Comparison of ENCODE assay signal across 10 cellular contexts in genomic region chr18:3458378-3458777, GRCh38. TPM values are rescaled to one million over a fixed set of nuclear protein-coding genes. Genes with fewer than 3 reads are reported as not detected.
DNase-seq lines count a peak whose midpoint lies in the region; ATAC-seq and TF ChIP-seq lines count a peak whose summit lies in the region.
"Had no signal": no experiment of that assay in that cellular context is flagged by ENCODE, and none has a peak within 500 bp of the region (broad histone marks: within the 10 kb centered on the region; RNA-seq: fewer than 3 reads in every experiment).

No MANE protein-coding gene starts in this region.

- ATAC-seq in activated B cell treated with CpG ODN at 0.5 μM for 24 hours (ENCODE audit: low read depth), result no peak

- no peak for DNase-seq in activated CD4-positive, alpha-beta T cell treated with anti-CD3 and anti-CD28 coated beads, Interleukin-2, amount 10 ng/mL, durations not matched to agents 7 days and 5 days
- DNase-seq in activated CD4-positive, alpha-beta T cell treated with anti-CD3 and anti-CD28 coated beads for 1 hour, result no peak
- no peak for DNase-seq in activated B cell treated with CpG ODN at 0.5 μM for 24 hours
- DNase-seq in germinal center (ENCODE audit: low spot score), result peak; percentile 13
- no peak for DNase-seq in substantia nigra (lab: John Stamatoyannopoulos, UW)
- no peak for DNase-seq in NCI-H2081 treated with DMSO at 0.1 percent for 48 hours (lab: John Stamatoyannopoulos, UW)
- no peak for DNase-seq in NCI-H82 treated with DMSO at 0.1 percent for 48 hours (lab: John Stamatoyannopoulos, UW; ENCODE audit: unreplicated experiment)
- DNase-seq in NCI-H510A (lab: John Stamatoyannopoulos, UW), result no peak
- DNase-seq: naive B cell had no signal

- H3K27ac ChIP-seq in substantia nigra (ENCODE audit: low read depth, low read length, poor library complexity, severe bottlenecking), result peak overlapping the region; percentile 80

- peak overlapping the region; percentile 89 for H3K27ac Mint-ChIP-seq in activated CD4-positive, alpha-beta T cell treated with anti-CD3 and anti-CD28 coated beads, Interleukin-2, amount 10 ng/mL, durations not matched to agents 7 days and 5 days
- peak overlapping the region; percentile 56 for H3K27ac Mint-ChIP-seq in activated B cell treated with CpG ODN at 0.5 μM for 24 hours

- H3K9me3 Mint-ChIP-seq in activated CD4-positive, alpha-beta T cell treated with anti-CD3 and anti-CD28 coated beads, Interleukin-2, amount 10 ng/mL, durations not matched to agents 7 days and 5 days, result peaks cover 14% of the 10 kb centered on the region
- peaks cover 4% of the 10 kb centered on the region for H3K9me3 Mint-ChIP-seq in activated B cell treated with CpG ODN at 0.5 μM for 24 hours

- peaks cover 51% of the 10 kb centered on the region for H3K4me1 Mint-ChIP-seq in activated CD4-positive, alpha-beta T cell treated with anti-CD3 and anti-CD28 coated beads, Interleukin-2, amount 10 ng/mL, durations not matched to agents 7 days and 5 days
- H3K4me1 Mint-ChIP-seq in activated B cell treated with CpG ODN at 0.5 μM for 24 hours, result peaks cover 43% of the 10 kb centered on the region

- H3K27me3 Mint-ChIP-seq in activated CD4-positive, alpha-beta T cell treated with anti-CD3 and anti-CD28 coated beads, Interleukin-2, amount 10 ng/mL, durations not matched to agents 7 days and 5 days, result no peaks in the 10 kb centered on the region
- H3K27me3 Mint-ChIP-seq in activated B cell treated with CpG ODN at 0.5 μM for 24 hours, result no peaks in the 10 kb centered on the region
- H3K27me3 Mint-ChIP-seq: activated naive CD8-positive, alpha-beta T cell; naive B cell had no signal

- H3K4me3 Mint-ChIP-seq in activated CD4-positive, alpha-beta T cell treated with anti-CD3 and anti-CD28 coated beads, Interleukin-2, amount 10 ng/mL, durations not matched to agents 7 days and 5 days, result peak overlapping the region; percentile 44
- H3K4me3 Mint-ChIP-seq in activated B cell treated with CpG ODN at 0.5 μM for 24 hours, result no peak overlapping the region
- H3K4me3 Mint-ChIP-seq: activated naive CD8-positive, alpha-beta T cell had no signal

- CTCF ChIA-PET in activated CD4-positive, alpha-beta T cell treated with anti-CD3 and anti-CD28 coated beads, Interleukin-2, amount 10 ng/mL, durations not matched to agents 7 days and 5 days (lab: Charles Lee), result interaction anchor here (0.5 to 2.4 kb wide), 7 partner anchors 8 to 208 kb away, joined by 3 to 8 read pairs (median 3); no protein-coding TSS in a partner anchor
- CTCF ChIA-PET in activated B cell treated with CpG ODN at 0.5 μM for 24 hours (lab: Charles Lee), result interaction anchor here (1.1 to 2.3 kb wide), 8 partner anchors 9 to 208 kb away, joined by 3 to 10 read pairs (median 4); no protein-coding TSS in a partner anchor

- H3K36me3 Mint-ChIP-seq in activated CD4-positive, alpha-beta T cell treated with anti-CD3 and anti-CD28 coated beads, Interleukin-2, amount 10 ng/mL, durations not matched to agents 7 days and 5 days (ENCODE audit: low read depth), result peaks cover 53% of the 10 kb centered on the region
- H3K36me3 Mint-ChIP-seq in activated B cell treated with CpG ODN at 0.5 μM for 24 hours (ENCODE audit: low read depth), result peaks cover 60% of the 10 kb centered on the region

- no peak for TF ChIP-seq CTCF in activated B cell treated with CpG ODN at 0.5 μM for 24 hours (IDR thresholded peaks at IDR 0.05)

- intact Hi-C loops in activated B cell treated with CpG ODN at 0.5 μM for 24 hours (cut with micrococcal nuclease), result no loop called here

- POLR2A ChIA-PET in activated CD4-positive, alpha-beta T cell treated with anti-CD3 and anti-CD28 coated beads, Interleukin-2, amount 10 ng/mL, durations not matched to agents 7 days and 5 days (lab: Charles Lee), result interaction anchor here (1.2 kb wide), 1 partner anchor 9 kb away, joined by 3 read pairs; no protein-coding TSS in a partner anchor
- POLR2A ChIA-PET in activated B cell treated with CpG ODN at 0.5 μM for 24 hours (lab: Charles Lee), result interaction anchor here (0.7 to 3.1 kb wide), 6 partner anchors 10 to 179 kb away, joined by 3 to 20 read pairs (median 4); partner anchors contain the start of gene TGIF1

RNA-seq across cellular contexts. Expression of gene TGIF1, which starts 8.4 kb away (rescaled TPM):
- 10 to 100 TPM; 12.5 to 14.7 TPM for total RNA-seq in activated CD4-positive, alpha-beta T cell treated with anti-CD3 and anti-CD28 coated beads, Interleukin-2, amount 10 ng/mL, durations not matched to agents 7 days and 5 days
- total RNA-seq in activated B cell treated with CpG ODN at 0.5 μM for 24 hours, result 76.3 and 90.3 TPM in 2 replicates
